Comparison of ENCODE assay signal across 9 cellular contexts in the genomic region with DNA sequence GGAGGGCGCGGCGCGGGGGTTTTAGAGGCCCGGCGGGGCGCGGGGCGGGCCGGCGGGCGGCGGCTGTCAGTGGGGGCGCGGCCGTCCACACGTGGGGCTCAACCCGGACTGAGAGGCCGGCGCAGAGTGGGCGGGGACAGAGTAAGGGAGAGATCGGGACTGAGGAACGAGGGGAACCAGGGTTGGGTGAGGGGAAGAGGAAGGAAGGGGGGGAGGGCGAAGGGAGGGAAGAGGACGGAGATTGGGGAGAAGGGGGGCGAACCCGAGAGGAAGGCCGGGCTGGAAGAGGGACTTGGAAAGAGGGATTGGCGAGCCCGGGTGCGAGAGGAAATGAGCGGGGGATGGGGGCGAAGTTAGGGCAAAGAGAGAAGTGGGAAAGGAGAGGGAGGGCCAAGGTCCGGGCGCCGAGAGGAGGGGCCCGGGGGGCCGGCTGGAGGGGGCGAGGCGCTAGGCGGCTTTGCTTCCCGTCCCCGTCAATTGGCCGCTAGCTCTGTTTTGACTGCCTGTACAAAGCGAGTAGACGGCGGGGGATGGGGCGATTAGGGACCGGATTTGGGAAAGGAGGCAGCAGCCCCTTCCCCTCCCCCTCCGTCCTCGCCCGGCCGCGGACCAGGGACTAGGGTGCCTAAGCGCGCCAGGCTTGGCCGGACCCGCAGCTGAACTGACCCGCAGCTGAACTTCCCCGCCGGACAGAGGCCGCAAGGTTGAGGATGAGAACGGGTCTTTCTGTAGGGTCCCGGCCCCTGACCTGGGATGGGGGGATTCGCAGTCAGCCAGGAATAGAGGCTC. TPM values are rescaled to one million over a fixed set of nuclear protein-coding genes. Genes with fewer than 3 reads are reported as not detected.
DNase-seq lines count a peak whose midpoint lies in the region; TF ChIP-seq lines count a peak whose summit lies in the region.
"Had no signal": no experiment of that assay in that cellular context is flagged by ENCODE, and none has a peak within 500 bp of the region (broad histone marks: within the 10 kb centered on the region; RNA-seq: fewer than 3 reads in every experiment).

No MANE protein-coding gene starts in this region.

- no peaks in the 10 kb centered on the region for H3K9me3 ChIP-seq in testis

- TF ChIP-seq POLR2A in testis (IDR thresholded peaks at IDR 0.05): no peak

- TF ChIP-seq EP300 in Ishikawa (IDR thresholded peaks at IDR 0.05; ENCODE audit: borderline replicate concordance): no peak

- H3K4me3 ChIP-seq in AG10803 (ENCODE audit: low read length) (peak overlapping the region; percentile 34), testis (peak overlapping the region; percentile 58 to 65)

- CTCF ChIA-PET in MCF 10A (lab: Yijun Ruan, JAX): interaction anchor here (1.0 to 1.1 kb wide), 2 partner anchors 130 to 196 kb away, joined by 4 read pairs; no protein-coding TSS in a partner anchor

- no peak overlapping the region for H3K27ac ChIP-seq in testis

- 1% methylated on average over 41 to 65 of the region's 65 CpGs for WGBS in testis, 2 donors

- H3K9me3 Mint-ChIP-seq in MCF 10A (ENCODE audit: unreplicated experiment): peaks cover 1% of the 10 kb centered on the region

- H3K4me1 Mint-ChIP-seq in MCF 10A (ENCODE audit: insufficient read depth, unreplicated experiment): peaks cover 20% of the 10 kb centered on the region

- H3K4me1 ChIP-seq in testis: no peaks in the 10 kb centered on the region

- H3K27me3 Mint-ChIP-seq in MCF 10A (ENCODE audit: insufficient read depth, unreplicated experiment): no peaks in the 10 kb centered on the region

- DNase-seq in AG10803 (ENCODE audit: low read depth) (peak; percentile 28), MCF 10A (ENCODE audit: unreplicated experiment) (peak; percentile 98), kidney tubule cell (ENCODE audit: low spot score) (peak; percentile 37), testis (peak; percentile 76), NCI-H128 (lab: John Stamatoyannopoulos, UW; ENCODE audit: unreplicated experiment) (no peak), NCI-H187 treated with DMSO at 0.1 percent for 48 hours (lab: John Stamatoyannopoulos, UW) (no peak), NCI-H1092 treated with DMSO at 0.1 percent for 48 hours (lab: John Stamatoyannopoulos, UW) (no peak)
- DNase-seq: activated T-cell treated with anti-CD3 and anti-CD28 coated beads, Interleukin-2, amount 50 U/mL, for 4 hours had no signal

- peak overlapping the region; percentile 79 for H3K4me3 Mint-ChIP-seq in MCF 10A (ENCODE audit: unreplicated experiment)
- H3K4me3 Mint-ChIP-seq: activated T-cell treated with anti-CD3 and anti-CD28 coated beads, Interleukin-2, amount 50 U/mL, for 4 hours had no signal

- H3K27ac Mint-ChIP-seq in MCF 10A (ENCODE audit: low read depth, unreplicated experiment): peak overlapping the region; percentile 26

- intact Hi-C loops in MCF 10A (cut with micrococcal nuclease): loop anchor here (1.0 to 10.0 kb wide), 6 partner anchors 40 to 556 kb away; a partner anchor contains a TSS
- intact Hi-C loops in testis (cut with DNase I; ENCODE audit: low total_unique reads): no loop called here

- H3K36me3 ChIP-seq in testis (ENCODE audit: low read depth, missing control alignments): no peaks in the 10 kb centered on the region

- POLR2A ChIA-PET in MCF 10A (lab: Yijun Ruan, JAX): interaction anchor here (0.8 to 2.1 kb wide), 10 partner anchors 12 to 246 kb away, joined by 3 to 7 read pairs (median 4); no protein-coding TSS in a partner anchor

- no peak for TF ChIP-seq RAD21 in Ishikawa (IDR thresholded peaks at IDR 0.05; ENCODE audit: low read depth)

- no peak for TF ChIP-seq CTCF in AG10803 (conservative IDR thresholded peaks at IDR 0.05; ENCODE audit: low read length)
- TF ChIP-seq CTCF in MCF 10A (IDR thresholded peaks at IDR 0.05; ENCODE audit: unreplicated experiment): no peak
- TF ChIP-seq CTCF in testis (IDR thresholded peaks at IDR 0.05): no peak

- H3K36me3 Mint-ChIP-seq in MCF 10A (ENCODE audit: insufficient read depth, unreplicated experiment): no peaks in the 10 kb centered on the region

- H3K27me3 ChIP-seq in testis: no peaks in the 10 kb centered on the region

- BruUV-seq in MCF 10A (replicated peaks; lab: Mats Ljungman, UMichigan): TSS peak; percentile 76

TF ChIP-seq in Ishikawa, 13 proteins besides CTCF, POLR2A, EP300 and RAD21:
- TF ChIP-seq, protein P1, sequence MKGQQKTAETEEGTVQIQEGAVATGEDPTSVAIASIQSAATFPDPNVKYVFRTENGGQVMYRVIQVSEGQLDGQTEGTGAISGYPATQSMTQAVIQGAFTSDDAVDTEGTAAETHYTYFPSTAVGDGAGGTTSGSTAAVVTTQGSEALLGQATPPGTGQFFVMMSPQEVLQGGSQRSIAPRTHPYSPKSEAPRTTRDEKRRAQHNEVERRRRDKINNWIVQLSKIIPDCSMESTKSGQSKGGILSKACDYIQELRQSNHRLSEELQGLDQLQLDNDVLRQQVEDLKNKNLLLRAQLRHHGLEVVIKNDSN (IDR thresholded peaks at IDR 0.05): peak; percentile 37; the same call in 1 of the 2 replicates
- TF ChIP-seq ZBTB7A (IDR thresholded peaks at IDR 0.05; ENCODE audit: low read depth) (peak; percentile 74), CEBPB (IDR thresholded peaks at IDR 0.05) (no peak)

RNA-seq across cellular contexts. Expression of a gene that starts 0.4 kb away (rescaled TPM):
- total RNA-seq in MCF 10A (2022) (193 and 236 TPM in 2 replicates), testis (10 to 100 TPM; 13.8 to 17.5 TPM)
- 22.4 TPM for polyA plus RNA-seq in testis (ENCODE audit: insufficient read depth, low read depth, low replicate concordance)

Comparison
In these comparisons a context has a peak if more than half of its experiments do, and no peak if none do; other contexts are left out.
1. DNase-seq: peak in AG10803 (single experiment), MCF 10A (single experiment), kidney tubule cell (single experiment) and testis (single experiment); none in NCI-H128 (single experiment), NCI-H187 treated with DMSO at 0.1 percent for 48 hours (single experiment) and NCI-H1092 treated with DMSO at 0.1 percent for 48 hours (single experiment).
2. RNA of a gene that starts 0.4 kb away (total RNA-seq): 193 to 236 TPM in MCF 10A; 13.8 to 17.5 TPM in testis; every median in the first group is over 10 times any median in the second.